12 cellular contexts compared by ENCODE assay signal in genomic region chr19:6587998-6588507, GRCh38. TPM values are rescaled to one million over a fixed set of nuclear protein-coding genes. Genes with fewer than 3 reads are reported as not detected.
DNase-seq lines count a peak whose midpoint lies in the region; TF ChIP-seq lines count a peak whose summit lies in the region.
"Had no signal": no experiment of that assay in that cellular context is flagged by ENCODE, and none has a peak within 500 bp of the region (broad histone marks: within the 10 kb centered on the region; RNA-seq: fewer than 3 reads in every experiment).

No MANE protein-coding gene starts in this region.

- peak overlapping the region; percentile 76 for H3K4me3 Mint-ChIP-seq in activated T-cell treated with anti-CD3 and anti-CD28 coated beads, Interleukin-2, amount 50 U/mL, for 24 hours
- H3K4me3 Mint-ChIP-seq in brain (peak overlapping the region in 4 of 5 experiments; percentile 20 to 80 (median 60)), neural progenitor cell (peak overlapping the region; percentile 14)

- no peaks in the 10 kb centered on the region for H3K36me3 ChIP-seq in HUES64 (ENCODE audit: insufficient read depth, low read length)
- H3K36me3 ChIP-seq in neural progenitor cell, result no peaks in the 10 kb centered on the region
- no peaks in the 10 kb centered on the region for H3K36me3 ChIP-seq in osteoblast (ENCODE audit: insufficient read depth, low read length)
- H3K36me3 ChIP-seq: heart left ventricle, lower lobe of right lung, pancreas had no signal

- H3K9ac ChIP-seq in HUES64 (ENCODE audit: low read depth, low read length), result no peak overlapping the region
- no peak overlapping the region for H3K9ac ChIP-seq in neural progenitor cell

- H3K4me2 ChIP-seq in neural progenitor cell (peak overlapping the region; percentile 95), osteoblast (ENCODE audit: insufficient read depth, low read length) (no peak overlapping the region)

- TF ChIP-seq CTCF in brain (conservative IDR thresholded peaks at IDR 0.05), result no peak
- no peak for TF ChIP-seq CTCF in neural progenitor cell (IDR thresholded peaks at IDR 0.05)
- TF ChIP-seq CTCF in osteoblast (IDR thresholded peaks at IDR 0.05; ENCODE audit: extremely low read depth, low read depth, low read length), result no peak

- H3K36me3 Mint-ChIP-seq in activated T-cell treated with anti-CD3 and anti-CD28 coated beads, Interleukin-2, amount 50 U/mL, for 24 hours (ENCODE audit: low read depth), result no peaks in the 10 kb centered on the region
- H3K36me3 Mint-ChIP-seq in brain (no peaks in the 10 kb centered on the region), neural progenitor cell (no peaks in the 10 kb centered on the region)

- peak overlapping the region; percentile 47 for H3K4me3 ChIP-seq in HUES64 (ENCODE audit: low read length)
- no peak overlapping the region for H3K4me3 ChIP-seq in neural progenitor cell
- no peak overlapping the region for H3K4me3 ChIP-seq in osteoblast (ENCODE audit: insufficient read depth, low read length)
- H3K4me3 ChIP-seq: lower lobe of right lung, pancreas had no signal

- no peak for DNase-seq in activated T-cell treated with anti-CD3 and anti-CD28 coated beads, Interleukin-2, amount 50 U/mL, for 24 hours
- no peak for DNase-seq in activated T-cell treated with anti-CD3 and anti-CD28 coated beads for 4 hours
- peak; percentile 10 for DNase-seq in neural progenitor cell (ENCODE audit: low spot score)
- DNase-seq in osteoblast (ENCODE audit: insufficient read length, low spot score, missing footprints), result no peak
- DNase-seq in GM19240 (ENCODE audit: insufficient read length, low spot score), result no peak
- DNase-seq in NCI-H524 (lab: John Stamatoyannopoulos, UW), result no peak
- DNase-seq: heart left ventricle, lower lobe of right lung, NCI-H1105, pancreas had no signal

- peaks cover 79% of the 10 kb centered on the region for H3K27me3 ChIP-seq in HUES64 (ENCODE audit: insufficient read depth, low read length)
- H3K27me3 ChIP-seq in neural progenitor cell, result peaks cover 88% of the 10 kb centered on the region
- peaks cover 60% of the 10 kb centered on the region for H3K27me3 ChIP-seq in osteoblast (ENCODE audit: insufficient read depth, low read length)

- H3K27ac Mint-ChIP-seq in activated T-cell treated with anti-CD3 and anti-CD28 coated beads, Interleukin-2, amount 50 U/mL, for 24 hours, result no peak overlapping the region
- H3K27ac Mint-ChIP-seq in brain, result no peak overlapping the region
- H3K27ac Mint-ChIP-seq in neural progenitor cell, result no peak overlapping the region

- peaks cover 22% of the 10 kb centered on the region for H4K20me1 ChIP-seq in neural progenitor cell (ENCODE audit: low read depth)
- no peaks in the 10 kb centered on the region for H4K20me1 ChIP-seq in osteoblast (ENCODE audit: insufficient read depth, low read length)

- no peaks in the 10 kb centered on the region for H3K9me3 Mint-ChIP-seq in activated T-cell treated with anti-CD3 and anti-CD28 coated beads, Interleukin-2, amount 50 U/mL, for 24 hours
- H3K9me3 Mint-ChIP-seq in brain (peaks cover 0 to 10% (median 3%) of the 10 kb centered on the region in 5 experiments), neural progenitor cell (no peaks in the 10 kb centered on the region)

- H3K4me1 Mint-ChIP-seq in activated T-cell treated with anti-CD3 and anti-CD28 coated beads, Interleukin-2, amount 50 U/mL, for 24 hours (ENCODE audit: low read depth), result peaks cover 53% of the 10 kb centered on the region
- H3K4me1 Mint-ChIP-seq in brain (peaks cover 43% of the 10 kb centered on the region), neural progenitor cell (peaks cover 11% of the 10 kb centered on the region)

- H3K4me1 ChIP-seq in HUES64 (ENCODE audit: insufficient read depth, low read length) (peaks cover 12% of the 10 kb centered on the region), neural progenitor cell (peaks cover 15% of the 10 kb centered on the region), osteoblast (ENCODE audit: insufficient read depth, low read length) (peaks cover 4% of the 10 kb centered on the region)
- H3K4me1 ChIP-seq: pancreas had no signal

- 60% methylated on average over 9 of the region's 9 CpGs for WGBS in HUES64

- H3K79me2 ChIP-seq in neural progenitor cell (ENCODE audit: low read depth), result no peaks in the 10 kb centered on the region
- no peaks in the 10 kb centered on the region for H3K79me2 ChIP-seq in osteoblast (ENCODE audit: insufficient read depth, low read length)

- H3K9me3 ChIP-seq in HUES64 (ENCODE audit: insufficient read depth, low read depth, low read length), result no peaks in the 10 kb centered on the region
- H3K9me3 ChIP-seq in neural progenitor cell (ENCODE audit: low read depth), result no peaks in the 10 kb centered on the region
- no peaks in the 10 kb centered on the region for H3K9me3 ChIP-seq in osteoblast (ENCODE audit: low read depth, low read length)
- H3K9me3 ChIP-seq: heart left ventricle, lower lobe of right lung, pancreas had no signal

- no peak overlapping the region for H3K27ac ChIP-seq in HUES64 (ENCODE audit: low read depth, low read length)
- H3K27ac ChIP-seq in neural progenitor cell, result no peak overlapping the region
- no peak overlapping the region for H3K27ac ChIP-seq in osteoblast (ENCODE audit: low read depth, low read length)
- H3K27ac ChIP-seq: heart left ventricle, lower lobe of right lung, pancreas had no signal

- no peak overlapping the region for H2AFZ ChIP-seq in neural progenitor cell (replicated peaks)
- H2AFZ ChIP-seq in osteoblast (ENCODE audit: low read length), result no peak overlapping the region

- H3F3A ChIP-seq in neural progenitor cell (ENCODE audit: low read depth), result peaks cover 14% of the 10 kb centered on the region

- peaks cover 71% of the 10 kb centered on the region for H3K27me3 Mint-ChIP-seq in activated T-cell treated with anti-CD3 and anti-CD28 coated beads, Interleukin-2, amount 50 U/mL, for 24 hours
- H3K27me3 Mint-ChIP-seq in brain (peaks cover 79% of the 10 kb centered on the region), neural progenitor cell (ENCODE audit: insufficient read depth, low read depth) (peaks cover 58% of the 10 kb centered on the region)

RNA-seq across cellular contexts. Expression of gene CD70, which starts 2.9 kb away (rescaled TPM):
- 0.30 TPM for polyA plus RNA-seq in HUES64 (2013, experiment 1 of 2)
- polyA plus RNA-seq in HUES64 (2013, experiment 2 of 2), result 0.95 TPM
- not detected for polyA plus RNA-seq in brain (ENCODE audit: insufficient read depth, low read depth, low replicate concordance)
- total RNA-seq in neural progenitor cell (ENCODE audit: low replicate concordance) (1.2 TPM in 1 of 2 replicates, not detected in the other), osteoblast (0.29 TPM in 1 of 2 replicates, not detected in the other)
- polyA plus RNA-seq: heart left ventricle, pancreas had no signal

RNA-seq across cellular contexts. Expression of gene TNFSF9, which starts 57.2 kb away (rescaled TPM):
- polyA plus RNA-seq in HUES64 (2013, experiment 1 of 2), result 1.5 TPM
- 1.8 TPM for polyA plus RNA-seq in HUES64 (2013, experiment 2 of 2)
- polyA plus RNA-seq in brain (ENCODE audit: insufficient read depth, low read depth, low replicate concordance), result 1.2 TPM
- total RNA-seq in neural progenitor cell (ENCODE audit: low replicate concordance) (0.28 and 1.7 TPM in 2 replicates), osteoblast (12.7 and 16.6 TPM in 2 replicates)
- polyA plus RNA-seq: pancreas had no signal

Comparison
In these comparisons a context has a peak if more than half of its experiments do, and no peak if none do; other contexts are left out.
1. H3K4me3 Mint-ChIP-seq: peak in every context shown above with its lines; median percentile 76 in activated T-cell treated with anti-CD3 and anti-CD28 coated beads, Interleukin-2, amount 50 U/mL, for 24 hours; 60 in brain; 14 in neural progenitor cell.